Comparison of ENCODE assay signal across 29 cellular contexts in genomic region chr11:47904808-47905207, GRCh38.
"Had no signal": no experiment of that assay in that cellular context is flagged by ENCODE, and none has a peak within 500 bp of the region (broad histone marks: within the 10 kb centered on the region; RNA-seq: fewer than 3 reads in every experiment).

No MANE protein-coding gene starts in this region.

- H3K27me3 ChIP-seq: neutrophil, ovary, right lobe of liver, sigmoid colon, stomach, thyroid gland, tibial nerve, upper lobe of right lung, uterus had no signal

- H3K79me2 ChIP-seq: parathyroid adenoma had no signal

- DNase-seq: naive thymus-derived CD8-positive, alpha-beta T cell; nephron progenitor cell; nucleus accumbens; ovary; posterior cingulate gyrus; psoas muscle; right cardiac atrium; right lobe of liver; sigmoid colon; small intestine; stimulated activated CD4-positive, alpha-beta T cell treated with anti-CD3 and anti-CD28 coated beads, Interleukin-15, amount 100 ng/mL, for 24 hours; stimulated activated CD4-positive, alpha-beta T cell treated with anti-CD3 and anti-CD28 coated beads, Interleukin-2, amount 100 ng/mL, for 24 hours; stimulated activated CD4-positive, alpha-beta T cell treated with anti-CD3 and anti-CD28 coated beads, Interleukin-2, amount 100 ng/mL, for 48 hours; stimulated activated CD4-positive, alpha-beta T cell treated with anti-CD3 and anti-CD28 coated beads, Interleukin-4, amount 100 ng/mL, for 24 hours; stimulated activated naive B cell treated with anti-CD40 and anti-IgM and Interleukin-4, amounts not matched to agents 10 μg/mL and 1 μg/mL and 100 μg/mL, for 72 hours; stimulated activated naive CD4-positive, alpha-beta T cell treated with Interleukin-2 at 50 U/mL for 16 hours; stomach; thyroid gland; upper lobe of right lung; uterus had no signal

- H3K36me3 ChIP-seq: neutrophil, ovary, right lobe of liver, sigmoid colon, stomach, thoracic aorta, thyroid gland, tibial nerve, upper lobe of right lung, uterus had no signal

- H3K4me1 Mint-ChIP-seq: nephron progenitor cell had no signal

- H3K4me3 ChIP-seq: ovary, psoas muscle, right lobe of liver, sigmoid colon, stomach, thoracic aorta, thyroid gland, tibial nerve, upper lobe of right lung, uterus had no signal

- H3K27ac ChIP-seq: neutrophil, ovary, parathyroid adenoma, psoas muscle, right lobe of liver, sigmoid colon, stomach, thoracic aorta, thyroid gland, tibial nerve, uterus had no signal

- H3K4me1 ChIP-seq: parathyroid adenoma, psoas muscle, right lobe of liver, sigmoid colon, uterus had no signal

- H3K4me3 Mint-ChIP-seq: naive thymus-derived CD8-positive, alpha-beta T cell; natural killer cell treated with Interleukin-12 subunit alpha and Interleukin-12 subunit beta and Interleukin-15 and Interleukin-18, amount 100 ng/mL, for 72 hours; nephron progenitor cell; neural crest cell; stimulated activated effector memory CD8-positive, alpha-beta T cell treated with anti-CD3 and anti-CD28 coated beads, Interleukin-12 subunit alpha, Interleukin-12 subunit beta, amount 100 ng/mL, for 72 hours; stimulated activated naive B cell treated with anti-CD40 and anti-IgM and Interleukin-4, amounts not matched to agents 10 μg/mL and 1 μg/mL and 100 μg/mL, for 72 hours; stimulated activated naive CD8-positive, alpha-beta T cell treated with anti-CD3 and anti-CD28 coated beads, Interleukin-15, Interleukin-2, amounts not matched to agents 100 ng/mL and 50 ng/mL, for 24 hours had no signal

- FAIRE-seq: small intestine had no signal

- H3K9me3 Mint-ChIP-seq: naive thymus-derived CD8-positive, alpha-beta T cell; natural killer cell treated with Interleukin-12 subunit alpha and Interleukin-12 subunit beta and Interleukin-15 and Interleukin-18, amount 100 ng/mL, for 72 hours; nephron progenitor cell; stimulated activated effector memory CD8-positive, alpha-beta T cell treated with anti-CD3 and anti-CD28 coated beads, Interleukin-12 subunit alpha, Interleukin-12 subunit beta, amount 100 ng/mL, for 72 hours; stimulated activated naive B cell treated with anti-CD40 and anti-IgM and Interleukin-4, amounts not matched to agents 10 μg/mL and 1 μg/mL and 100 μg/mL, for 72 hours; stimulated activated naive CD8-positive, alpha-beta T cell treated with anti-CD3 and anti-CD28 coated beads, Interleukin-15, Interleukin-2, amounts not matched to agents 100 ng/mL and 50 ng/mL, for 24 hours had no signal

- ATAC-seq: naive thymus-derived CD8-positive, alpha-beta T cell; natural killer cell treated with Interleukin-12 subunit alpha and Interleukin-12 subunit beta and Interleukin-15 and Interleukin-18, amount 100 ng/mL, for 72 hours; psoas muscle; right cardiac atrium; right lobe of liver; stimulated activated effector memory CD8-positive, alpha-beta T cell treated with anti-CD3 and anti-CD28 coated beads, Interleukin-12 subunit alpha, Interleukin-12 subunit beta, amount 100 ng/mL, for 72 hours; stimulated activated naive B cell treated with anti-CD40 and anti-IgM and Interleukin-4, amounts not matched to agents 10 μg/mL and 1 μg/mL and 100 μg/mL, for 72 hours had no signal

- H2AFZ ChIP-seq: parathyroid adenoma had no signal

- H3K27ac Mint-ChIP-seq: natural killer cell treated with Interleukin-12 subunit alpha and Interleukin-12 subunit beta and Interleukin-15 and Interleukin-18, amount 100 ng/mL, for 72 hours; nephron progenitor cell; progenitor cell of endocrine pancreas; stimulated activated effector memory CD8-positive, alpha-beta T cell treated with anti-CD3 and anti-CD28 coated beads, Interleukin-12 subunit alpha, Interleukin-12 subunit beta, amount 100 ng/mL, for 72 hours; stimulated activated naive B cell treated with anti-CD40 and anti-IgM and Interleukin-4, amounts not matched to agents 10 μg/mL and 1 μg/mL and 100 μg/mL, for 72 hours; stimulated activated naive CD8-positive, alpha-beta T cell treated with anti-CD3 and anti-CD28 coated beads, Interleukin-15, Interleukin-2, amounts not matched to agents 100 ng/mL and 50 ng/mL, for 24 hours had no signal

- H3K9me3 ChIP-seq: neutrophil, ovary, psoas muscle, right lobe of liver, sigmoid colon, stomach, thoracic aorta, thyroid gland, tibial nerve, upper lobe of right lung, uterus had no signal

- H3K9ac ChIP-seq: parathyroid adenoma had no signal

- H3K36me3 Mint-ChIP-seq: natural killer cell treated with Interleukin-12 subunit alpha and Interleukin-12 subunit beta and Interleukin-15 and Interleukin-18, amount 100 ng/mL, for 72 hours; stimulated activated effector memory CD8-positive, alpha-beta T cell treated with anti-CD3 and anti-CD28 coated beads, Interleukin-12 subunit alpha, Interleukin-12 subunit beta, amount 100 ng/mL, for 72 hours; stimulated activated naive B cell treated with anti-CD40 and anti-IgM and Interleukin-4, amounts not matched to agents 10 μg/mL and 1 μg/mL and 100 μg/mL, for 72 hours had no signal

- H3K27me3 Mint-ChIP-seq: naive thymus-derived CD8-positive, alpha-beta T cell; natural killer cell treated with Interleukin-12 subunit alpha and Interleukin-12 subunit beta and Interleukin-15 and Interleukin-18, amount 100 ng/mL, for 72 hours; progenitor cell of endocrine pancreas; stimulated activated naive B cell treated with anti-CD40 and anti-IgM and Interleukin-4, amounts not matched to agents 10 μg/mL and 1 μg/mL and 100 μg/mL, for 72 hours; stimulated activated naive CD8-positive, alpha-beta T cell treated with anti-CD3 and anti-CD28 coated beads, Interleukin-15, Interleukin-2, amounts not matched to agents 100 ng/mL and 50 ng/mL, for 24 hours had no signal
